In the genomic region with DNA sequence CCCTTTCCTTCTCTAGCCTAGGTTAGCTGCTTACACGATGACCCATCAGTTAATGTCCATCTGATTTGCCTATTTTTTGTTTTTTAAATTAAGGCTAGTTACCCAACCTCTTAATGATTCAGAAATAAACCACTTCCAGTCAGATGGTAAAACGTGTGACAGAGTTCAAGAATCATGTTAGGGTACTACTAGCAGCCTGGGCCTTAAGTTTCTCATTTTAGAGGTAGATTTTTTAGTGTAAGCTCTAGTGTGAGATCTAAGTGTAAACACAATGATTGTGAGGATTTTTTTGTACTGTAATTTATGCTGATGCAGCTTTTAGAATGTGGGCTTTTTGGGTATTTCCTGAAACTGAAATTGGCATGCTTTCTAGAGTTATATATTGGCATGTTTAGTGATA, we compare ENCODE assay signal across 11 cellular contexts.
DNase-seq lines count a peak whose midpoint lies in the region; ATAC-seq and TF ChIP-seq lines count a peak whose summit lies in the region.
"Had no signal": no experiment of that assay in that cellular context is flagged by ENCODE, and none has a peak within 500 bp of the region (broad histone marks: within the 10 kb centered on the region; RNA-seq: fewer than 3 reads in every experiment).

No MANE protein-coding gene starts in this region.

- H3K4me1 ChIP-seq in testis, result peaks cover 3% of the 10 kb centered on the region

- peak overlapping the region; percentile 46 for H3K27ac Mint-ChIP-seq in chondrocyte (ENCODE audit: unreplicated experiment)

- H3K27me3 Mint-ChIP-seq in chondrocyte (ENCODE audit: low read depth), result no peaks in the 10 kb centered on the region

- ATAC-seq in HG03439 (IDR thresholded peaks at IDR 0.05; ENCODE audit: unreplicated experiment), result peak; percentile 25
- peak; percentile 35 for ATAC-seq in omental fat pad (ENCODE audit: low FRiP score)

- intact Hi-C loops in testis (cut with DNase I; ENCODE audit: low total_unique reads), result no loop called here

- H3K36me3 Mint-ChIP-seq in chondrocyte (ENCODE audit: low read depth), result peaks cover 8% of the 10 kb centered on the region

- no peak for TF ChIP-seq POLR2A in testis (IDR thresholded peaks at IDR 0.05)

- no peak overlapping the region for H3K4me3 Mint-ChIP-seq in chondrocyte (ENCODE audit: unreplicated experiment)

- peaks cover 3% of the 10 kb centered on the region for H3K9me3 Mint-ChIP-seq in chondrocyte (ENCODE audit: low read depth)

- H3K4me3 ChIP-seq in testis, result no peak overlapping the region
- H3K4me3 ChIP-seq: tibial artery had no signal

- TF ChIP-seq CTCF in chondrocyte (IDR thresholded peaks at IDR 0.05) (no peak), omental fat pad (IDR thresholded peaks at IDR 0.05) (no peak), testis (IDR thresholded peaks at IDR 0.05) (no peak)

- H3K9me3 ChIP-seq in testis, result no peaks in the 10 kb centered on the region
- H3K9me3 ChIP-seq: tibial artery had no signal

- no peak overlapping the region for H3K27ac ChIP-seq in testis

- no peaks in the 10 kb centered on the region for H3K27me3 ChIP-seq in testis
- H3K27me3 ChIP-seq: tibial artery had no signal

- peak; percentile 28 for DNase-seq in EL
- no peak for DNase-seq in chondrocyte (ENCODE audit: low spot score)
- DNase-seq in omental fat pad (ENCODE audit: low spot score), result no peak
- DNase-seq in testis, result no peak
- DNase-seq in NCI-H2171 treated with DMSO at 0.1 percent for 48 hours (lab: John Stamatoyannopoulos, UW), result no peak
- no peak for DNase-seq in ureter (ENCODE audit: low spot score)
- no peak for DNase-seq in CD1c-positive myeloid dendritic cell (ENCODE audit: extremely low spot score)
- DNase-seq: activated CD8-positive, alpha-beta memory T cell treated with anti-CD3 and anti-CD28 coated beads, Interleukin-2, amount 50 U/mL, for 4 hours; SK-N-SH; tibial artery had no signal

- WGBS in testis, 2 donors, result 79 to 80% methylated on average over 2 of the region's 2 CpGs

- H3K36me3 ChIP-seq in testis (ENCODE audit: low read depth, missing control alignments), result no peaks in the 10 kb centered on the region
- H3K36me3 ChIP-seq: tibial artery had no signal

- peaks cover 74% of the 10 kb centered on the region for H3K4me1 Mint-ChIP-seq in chondrocyte (ENCODE audit: low read depth)
